Comparison of ENCODE assay signal across 10 cellular contexts in genomic region chr15:65323071-65323511, GRCh38. TPM values are rescaled to one million over a fixed set of nuclear protein-coding genes. Genes with fewer than 3 reads are reported as not detected.
DNase-seq lines count a peak whose midpoint lies in the region; ATAC-seq and TF ChIP-seq lines count a peak whose summit lies in the region.
"Had no signal": no experiment of that assay in that cellular context is flagged by ENCODE, and none has a peak within 500 bp of the region (broad histone marks: within the 10 kb centered on the region; RNA-seq: fewer than 3 reads in every experiment).

No MANE protein-coding gene starts in this region.

- no peaks in the 10 kb centered on the region for H3K36me3 Mint-ChIP-seq in activated CD4-positive, alpha-beta memory T cell treated with anti-CD3 and anti-CD28 coated beads, Interleukin-2, amount 10 ng/mL, durations not matched to agents 7 days and 5 days (ENCODE audit: low read depth)
- H3K36me3 Mint-ChIP-seq in T-helper 2 cell treated with Interferon-gamma antibody and Interleukin-4, amounts not matched to agents 5 μg/mL and 100 μg/mL, for 36 hours (ENCODE audit: low read depth), result no peaks in the 10 kb centered on the region

- no peaks in the 10 kb centered on the region for H3K27me3 ChIP-seq in right atrium auricular region
- H3K27me3 ChIP-seq in adipocyte (replicated peaks; ENCODE audit: control insufficient read depth, insufficient read depth, low read length), result peaks cover 30% of the 10 kb centered on the region

- H3K27ac ChIP-seq in right atrium auricular region, result no peak overlapping the region

- H3K36me3 ChIP-seq in right atrium auricular region (no peaks in the 10 kb centered on the region), adipocyte (ENCODE audit: control insufficient read depth, insufficient read depth, low read length, severe bottlenecking) (no peaks in the 10 kb centered on the region)

- H3K4me1 ChIP-seq in right atrium auricular region (no peaks in the 10 kb centered on the region), adipocyte (ENCODE audit: control insufficient read depth, insufficient read depth, low read length) (no peaks in the 10 kb centered on the region)

- H3K4me3 Mint-ChIP-seq in activated CD4-positive, alpha-beta memory T cell treated with anti-CD3 and anti-CD28 coated beads, Interleukin-2, amount 10 ng/mL, durations not matched to agents 7 days and 5 days, result no peak overlapping the region
- H3K4me3 Mint-ChIP-seq in T-helper 2 cell treated with Interferon-gamma antibody and Interleukin-4, amounts not matched to agents 5 μg/mL and 100 μg/mL, for 36 hours, result no peak overlapping the region
- H3K4me3 Mint-ChIP-seq: activated T-helper 1 cell treated with anti-CD3 and anti-CD28 coated beads, Interleukin-12 subunit alpha, Interleukin-12 subunit beta, Interleukin-2, Interleukin-4 antibody, amounts not matched to agents 30 ng/mL and 10 ng/mL and 1 ng/mL, durations not matched to agents 14 hours and 24 hours and 36 hours had no signal

- ATAC-seq in Right ventricle myocardium inferior (peak; percentile 82), HG03045 (IDR thresholded peaks at IDR 0.05; ENCODE audit: unreplicated experiment) (no peak)
- ATAC-seq: esophagus mucosa had no signal

- TF ChIP-seq CTCF in right atrium auricular region (IDR thresholded peaks at IDR 0.05), result no peak

- POLR2A ChIA-PET in activated CD4-positive, alpha-beta memory T cell treated with anti-CD3 and anti-CD28 coated beads, Interleukin-2, amount 10 ng/mL, durations not matched to agents 7 days and 5 days (lab: Charles Lee), result no interaction called here

- no peak overlapping the region for H3K27ac Mint-ChIP-seq in activated CD4-positive, alpha-beta memory T cell treated with anti-CD3 and anti-CD28 coated beads, Interleukin-2, amount 10 ng/mL, durations not matched to agents 7 days and 5 days
- no peak overlapping the region for H3K27ac Mint-ChIP-seq in T-helper 2 cell treated with Interferon-gamma antibody and Interleukin-4, amounts not matched to agents 5 μg/mL and 100 μg/mL, for 36 hours
- H3K27ac Mint-ChIP-seq: activated T-helper 1 cell treated with anti-CD3 and anti-CD28 coated beads, Interleukin-12 subunit alpha, Interleukin-12 subunit beta, Interleukin-2, Interleukin-4 antibody, amounts not matched to agents 30 ng/mL and 10 ng/mL and 1 ng/mL, durations not matched to agents 14 hours and 24 hours and 36 hours had no signal

- no peak overlapping the region for H3K4me3 ChIP-seq in right atrium auricular region
- H3K4me3 ChIP-seq in adipocyte (ENCODE audit: low read length), result no peak overlapping the region

- no peaks in the 10 kb centered on the region for H3K4me1 Mint-ChIP-seq in activated CD4-positive, alpha-beta memory T cell treated with anti-CD3 and anti-CD28 coated beads, Interleukin-2, amount 10 ng/mL, durations not matched to agents 7 days and 5 days
- no peaks in the 10 kb centered on the region for H3K4me1 Mint-ChIP-seq in T-helper 2 cell treated with Interferon-gamma antibody and Interleukin-4, amounts not matched to agents 5 μg/mL and 100 μg/mL, for 36 hours (ENCODE audit: low read depth)

- intact Hi-C loops in Right ventricle myocardium inferior (cut with DNase I), result loop anchor here (1.0 kb wide), 1 partner anchor 61 kb away; no protein-coding TSS in a partner anchor

- DNase-seq in Right ventricle myocardium inferior (ENCODE audit: missing footprints) (peak; percentile 76), right atrium auricular region (ENCODE audit: low spot score) (no peak), adipocyte (ENCODE audit: low read depth) (peak; percentile 57), hippocampal formation (lab: John Stamatoyannopoulos, UW) (peak; percentile 14 to 26), SW 1271 (lab: John Stamatoyannopoulos, UW) (no peak)
- no peak for DNase-seq in activated CD4-positive, alpha-beta memory T cell treated with anti-CD3 and anti-CD28 coated beads, Interleukin-2, amount 10 ng/mL, durations not matched to agents 7 days and 5 days
- DNase-seq in T-helper 2 cell treated with Interferon-gamma antibody and Interleukin-4, amounts not matched to agents 5 μg/mL and 100 μg/mL, for 36 hours (ENCODE audit: low spot score), result no peak

- H3K9ac ChIP-seq in adipocyte (ENCODE audit: low read length), result no peak overlapping the region

- H3K9me3 ChIP-seq in right atrium auricular region (no peaks in the 10 kb centered on the region), adipocyte (ENCODE audit: control insufficient read depth, low read length) (no peaks in the 10 kb centered on the region)

- CTCF ChIA-PET in activated CD4-positive, alpha-beta memory T cell treated with anti-CD3 and anti-CD28 coated beads, Interleukin-2, amount 10 ng/mL, durations not matched to agents 7 days and 5 days (lab: Charles Lee), result interaction anchor here (1.0 to 5.4 kb wide), 6 partner anchors 15 to 863 kb away, joined by 3 to 51 read pairs (median 4); no protein-coding TSS in a partner anchor

- H3K9me3 Mint-ChIP-seq in activated CD4-positive, alpha-beta memory T cell treated with anti-CD3 and anti-CD28 coated beads, Interleukin-2, amount 10 ng/mL, durations not matched to agents 7 days and 5 days, result no peaks in the 10 kb centered on the region
- no peaks in the 10 kb centered on the region for H3K9me3 Mint-ChIP-seq in T-helper 2 cell treated with Interferon-gamma antibody and Interleukin-4, amounts not matched to agents 5 μg/mL and 100 μg/mL, for 36 hours
- H3K9me3 Mint-ChIP-seq: activated T-helper 1 cell treated with anti-CD3 and anti-CD28 coated beads, Interleukin-12 subunit alpha, Interleukin-12 subunit beta, Interleukin-2, Interleukin-4 antibody, amounts not matched to agents 30 ng/mL and 10 ng/mL and 1 ng/mL, durations not matched to agents 14 hours and 24 hours and 36 hours had no signal

- peaks cover 19% of the 10 kb centered on the region for H3K27me3 Mint-ChIP-seq in activated CD4-positive, alpha-beta memory T cell treated with anti-CD3 and anti-CD28 coated beads, Interleukin-2, amount 10 ng/mL, durations not matched to agents 7 days and 5 days
- H3K27me3 Mint-ChIP-seq in T-helper 2 cell treated with Interferon-gamma antibody and Interleukin-4, amounts not matched to agents 5 μg/mL and 100 μg/mL, for 36 hours (ENCODE audit: low read depth), result peaks cover 16% of the 10 kb centered on the region

RNA-seq across cellular contexts. Expression of gene RNU5B-1, which starts 18.6 kb away (rescaled TPM):
- total RNA-seq in Right ventricle myocardium inferior, result 25.8 TPM
- total RNA-seq in right atrium auricular region, result not detected
- 10 to 100 TPM in 1 of 2 experiments, not detected in 1; 12.9 TPM for total RNA-seq in activated CD4-positive, alpha-beta memory T cell treated with anti-CD3 and anti-CD28 coated beads, Interleukin-2, amount 10 ng/mL, durations not matched to agents 7 days and 5 days
- total RNA-seq: activated T-helper 1 cell treated with anti-CD3 and anti-CD28 coated beads, Interleukin-12 subunit alpha, Interleukin-12 subunit beta, Interleukin-2, Interleukin-4 antibody, amounts not matched to agents 30 ng/mL and 10 ng/mL and 1 ng/mL, durations not matched to agents 14 hours and 24 hours and 36 hours had no signal

RNA-seq across cellular contexts. Expression of gene RNU5A-1, which starts 27.2 kb away (rescaled TPM):
- total RNA-seq in Right ventricle myocardium inferior (not detected), right atrium auricular region (not detected)
- total RNA-seq in activated CD4-positive, alpha-beta memory T cell treated with anti-CD3 and anti-CD28 coated beads, Interleukin-2, amount 10 ng/mL, durations not matched to agents 7 days and 5 days, result not detected
- total RNA-seq: activated T-helper 1 cell treated with anti-CD3 and anti-CD28 coated beads, Interleukin-12 subunit alpha, Interleukin-12 subunit beta, Interleukin-2, Interleukin-4 antibody, amounts not matched to agents 30 ng/mL and 10 ng/mL and 1 ng/mL, durations not matched to agents 14 hours and 24 hours and 36 hours; esophagus mucosa had no signal

RNA-seq across cellular contexts. Expression of gene PARP16, which starts 36.4 kb away (rescaled TPM):
- total RNA-seq in Right ventricle myocardium inferior (4.9 TPM), right atrium auricular region (1 to 10 TPM; 5.2 to 5.8 TPM)
- total RNA-seq in activated CD4-positive, alpha-beta memory T cell treated with anti-CD3 and anti-CD28 coated beads, Interleukin-2, amount 10 ng/mL, durations not matched to agents 7 days and 5 days, result 10 to 100 TPM; 14.9 to 15.7 TPM

RNA-seq across cellular contexts. Expression of gene IGDCC3, which starts 54.7 kb away (rescaled TPM):
- 0.43 TPM for total RNA-seq in Right ventricle myocardium inferior
- total RNA-seq in right atrium auricular region, result not detected
- total RNA-seq in activated CD4-positive, alpha-beta memory T cell treated with anti-CD3 and anti-CD28 coated beads, Interleukin-2, amount 10 ng/mL, durations not matched to agents 7 days and 5 days, result not detected
- total RNA-seq: activated T-helper 1 cell treated with anti-CD3 and anti-CD28 coated beads, Interleukin-12 subunit alpha, Interleukin-12 subunit beta, Interleukin-2, Interleukin-4 antibody, amounts not matched to agents 30 ng/mL and 10 ng/mL and 1 ng/mL, durations not matched to agents 14 hours and 24 hours and 36 hours had no signal

Comparison
In these comparisons a context has a peak if more than half of its experiments do, and no peak if none do; other contexts are left out.
1. DNase-seq: peak in Right ventricle myocardium inferior (single experiment), adipocyte (single experiment) and hippocampal formation (2 of 2); none in right atrium auricular region (single experiment), activated CD4-positive, alpha-beta memory T cell treated with anti-CD3 and anti-CD28 coated beads, Interleukin-2, amount 10 ng/mL, durations not matched to agents 7 days and 5 days (single experiment), SW 1271 (0 of 2) and T-helper 2 cell treated with Interferon-gamma antibody and Interleukin-4, amounts not matched to agents 5 μg/mL and 100 μg/mL, for 36 hours (single experiment).
2. RNA of gene RNU5B-1, which starts 18.6 kb away (total RNA-seq): 25.8 TPM in Right ventricle myocardium inferior (single experiment) and 12.9 TPM in activated CD4-positive, alpha-beta memory T cell treated with anti-CD3 and anti-CD28 coated beads, Interleukin-2, amount 10 ng/mL, durations not matched to agents 7 days and 5 days; not detected in right atrium auricular region; every median in the first group is over 4 times any median in the second.